Comparison of ENCODE assay signal across 8 cellular contexts in the genomic region with DNA sequence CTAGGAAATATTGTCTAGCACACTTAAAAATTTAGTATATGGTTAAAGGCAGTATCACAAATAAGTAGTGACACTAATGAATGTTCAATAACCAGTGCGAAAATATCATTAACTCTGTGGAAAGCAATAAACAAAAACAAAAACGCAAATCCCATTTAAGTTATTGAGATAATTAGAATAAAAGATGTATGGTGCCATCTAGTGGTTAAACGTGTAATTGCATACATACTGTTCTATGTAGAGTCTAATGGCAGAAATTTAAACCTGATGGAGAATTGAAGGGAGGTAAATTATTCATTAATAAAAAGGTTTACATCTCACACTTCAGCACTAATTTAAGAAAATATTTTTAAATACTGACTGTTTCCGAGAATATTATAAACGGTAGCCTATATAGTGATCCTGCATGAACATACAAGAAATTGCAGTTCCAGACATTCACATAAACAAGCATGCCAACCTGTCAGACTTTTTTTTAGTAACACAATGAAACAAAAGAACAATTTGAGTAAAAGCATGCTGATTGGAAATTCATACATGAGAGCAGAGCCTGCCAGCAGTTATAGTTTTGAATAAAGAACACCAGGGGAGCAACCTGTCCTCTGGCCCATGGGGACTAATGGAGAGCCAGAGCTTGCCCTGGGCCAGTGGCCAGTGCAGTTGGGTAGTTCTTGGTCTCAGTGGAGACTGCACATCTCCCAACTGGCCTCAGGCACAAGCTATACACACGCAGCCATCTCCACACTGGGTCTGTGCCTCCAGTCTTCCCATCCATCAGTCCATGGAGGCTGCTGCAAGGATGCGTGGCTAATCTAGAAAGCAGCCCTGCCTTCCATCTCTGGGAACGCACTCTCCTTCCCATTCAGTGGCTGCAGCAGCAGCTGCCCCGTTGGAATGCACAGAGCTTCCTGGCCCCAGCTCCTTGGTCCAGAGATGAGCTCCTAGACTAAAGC. TPM values are rescaled to one million over a fixed set of nuclear protein-coding genes. Genes with fewer than 3 reads are reported as not detected.
A peak's percentile ranks its signal among the peaks of the same experiment; 100 is the strongest.
DNase-seq lines count a peak whose midpoint lies in the region; ATAC-seq and TF ChIP-seq lines count a peak whose summit lies in the region.

No MANE protein-coding gene starts in this region.

- no peaks in the 10 kb centered on the region for H3K27me3 Mint-ChIP-seq in activated naive CD4-positive, alpha-beta T cell treated with anti-CD3 and anti-CD28 coated beads, Interleukin-2, amount 10 ng/mL, durations not matched to agents 7 days and 5 days

- TF ChIP-seq CTCF in left lung (IDR thresholded peaks at IDR 0.05): peak; percentile 78 to 88

- CTCF ChIA-PET in activated naive CD4-positive, alpha-beta T cell treated with anti-CD3 and anti-CD28 coated beads, Interleukin-2, amount 10 ng/mL, durations not matched to agents 7 days and 5 days (lab: Charles Lee): interaction anchor here (0.8 to 5.0 kb wide), 13 partner anchors 16 to 537 kb away, joined by 3 to 54 read pairs (median 6); no protein-coding TSS in a partner anchor

- H3K4me3 ChIP-seq in left lung: no peak overlapping the region

- H3K9me3 Mint-ChIP-seq in activated naive CD4-positive, alpha-beta T cell treated with anti-CD3 and anti-CD28 coated beads, Interleukin-2, amount 50 U/mL, for 72 hours: no peaks in the 10 kb centered on the region
- H3K9me3 Mint-ChIP-seq in activated naive CD4-positive, alpha-beta T cell treated with anti-CD3 and anti-CD28 coated beads, Interleukin-2, amount 10 ng/mL, durations not matched to agents 7 days and 5 days: no peaks in the 10 kb centered on the region

- no peaks in the 10 kb centered on the region for H3K27me3 ChIP-seq in left lung

- H3K4me1 ChIP-seq in left lung: peaks cover 0 to 6% of the 10 kb centered on the region in 2 donors

- H3K27ac Mint-ChIP-seq in activated naive CD4-positive, alpha-beta T cell treated with anti-CD3 and anti-CD28 coated beads, Interleukin-2, amount 50 U/mL, for 72 hours: no peak overlapping the region
- no peak overlapping the region for H3K27ac Mint-ChIP-seq in activated naive CD4-positive, alpha-beta T cell treated with anti-CD3 and anti-CD28 coated beads, Interleukin-2, amount 10 ng/mL, durations not matched to agents 7 days and 5 days

- no peaks in the 10 kb centered on the region for H3K36me3 Mint-ChIP-seq in activated naive CD4-positive, alpha-beta T cell treated with anti-CD3 and anti-CD28 coated beads, Interleukin-2, amount 50 U/mL, for 72 hours
- H3K36me3 Mint-ChIP-seq in activated naive CD4-positive, alpha-beta T cell treated with anti-CD3 and anti-CD28 coated beads, Interleukin-2, amount 10 ng/mL, durations not matched to agents 7 days and 5 days: no peaks in the 10 kb centered on the region

- H3K27ac ChIP-seq in left lung: no peak overlapping the region

- intact Hi-C loops in left lung (cut with DNase I): loop anchor here in 1 of 2 donors (10.0 kb wide), 1 partner anchor 119 kb away; no protein-coding TSS in a partner anchor

- H3K4me1 Mint-ChIP-seq in activated naive CD4-positive, alpha-beta T cell treated with anti-CD3 and anti-CD28 coated beads, Interleukin-2, amount 10 ng/mL, durations not matched to agents 7 days and 5 days: peaks cover 18% of the 10 kb centered on the region

- no peak overlapping the region for H3K4me3 Mint-ChIP-seq in activated naive CD4-positive, alpha-beta T cell treated with anti-CD3 and anti-CD28 coated beads, Interleukin-2, amount 10 ng/mL, durations not matched to agents 7 days and 5 days

- H3K9me3 ChIP-seq in left lung: no peaks in the 10 kb centered on the region

- no peaks in the 10 kb centered on the region for H3K36me3 ChIP-seq in left lung

- ATAC-seq in activated naive CD4-positive, alpha-beta T cell treated with anti-CD3 and anti-CD28 coated beads, Interleukin-2, amount 50 U/mL, for 72 hours: peak; percentile 44
- ATAC-seq in HG03342 (IDR thresholded peaks at IDR 0.05; ENCODE audit: unreplicated experiment) (peak; percentile 30), left lung (peak; percentile 80)

- peak in 1 of 2 donors; percentile 27 for DNase-seq in activated naive CD4-positive, alpha-beta T cell treated with anti-CD3 and anti-CD28 coated beads, Interleukin-2, amount 50 U/mL, for 72 hours (ENCODE audit: low spot score in 2 of 2)
- no peak for DNase-seq in activated naive CD4-positive, alpha-beta T cell treated with anti-CD3 and anti-CD28 coated beads, Interleukin-2, amount 10 ng/mL, durations not matched to agents 7 days and 5 days
- DNase-seq in NCI-H748 treated with DMSO at 0.1 percent for 48 hours (lab: John Stamatoyannopoulos, UW) (peak; percentile 59), cerebellar cortex (ENCODE audit: low spot score) (peak; percentile 68), left lung (no peak), foreskin melanocyte (no peak)
- DNase-seq in stimulated activated CD4-positive, alpha-beta T cell treated with anti-CD3 and anti-CD28 coated beads, Interleukin-4, amount 100 ng/mL, for 1 hour: no peak

RNA-seq across cellular contexts. Expression of a gene that starts 28.0 kb away (rescaled TPM):
- total RNA-seq in activated naive CD4-positive, alpha-beta T cell treated with anti-CD3 and anti-CD28 coated beads, Interleukin-2, amount 50 U/mL, for 72 hours: not detected
- not detected for total RNA-seq in left lung

RNA-seq across cellular contexts. Expression of a gene that starts 50.1 kb away (rescaled TPM):
- total RNA-seq in activated naive CD4-positive, alpha-beta T cell treated with anti-CD3 and anti-CD28 coated beads, Interleukin-2, amount 50 U/mL, for 72 hours: 10 to 100 TPM in 1 of 2 donors, 1 to 10 TPM in 1; 5.1 to 42.0 TPM
- 100 to 1,000 TPM in 1 of 2 donors, 10 to 100 TPM in 1; 28.0 to 105 TPM for total RNA-seq in left lung

Comparison
In these comparisons a context has a peak if more than half of its experiments do, and no peak if none do; other contexts are left out.
1. ATAC-seq: peak in every context shown above with its lines; median percentile 80 in left lung; 44 in activated naive CD4-positive, alpha-beta T cell treated with anti-CD3 and anti-CD28 coated beads, Interleukin-2, amount 50 U/mL, for 72 hours; 30 in HG03342.
2. DNase-seq: peak in NCI-H748 treated with DMSO at 0.1 percent for 48 hours (single experiment) and cerebellar cortex (single experiment); none in activated naive CD4-positive, alpha-beta T cell treated with anti-CD3 and anti-CD28 coated beads, Interleukin-2, amount 10 ng/mL, durations not matched to agents 7 days and 5 days (single experiment), left lung (0 of 2), stimulated activated CD4-positive, alpha-beta T cell treated with anti-CD3 and anti-CD28 coated beads, Interleukin-4, amount 100 ng/mL, for 1 hour (single experiment) and foreskin melanocyte (single experiment).